ENCODE assay signal across 8 cellular contexts in the genomic region with DNA sequence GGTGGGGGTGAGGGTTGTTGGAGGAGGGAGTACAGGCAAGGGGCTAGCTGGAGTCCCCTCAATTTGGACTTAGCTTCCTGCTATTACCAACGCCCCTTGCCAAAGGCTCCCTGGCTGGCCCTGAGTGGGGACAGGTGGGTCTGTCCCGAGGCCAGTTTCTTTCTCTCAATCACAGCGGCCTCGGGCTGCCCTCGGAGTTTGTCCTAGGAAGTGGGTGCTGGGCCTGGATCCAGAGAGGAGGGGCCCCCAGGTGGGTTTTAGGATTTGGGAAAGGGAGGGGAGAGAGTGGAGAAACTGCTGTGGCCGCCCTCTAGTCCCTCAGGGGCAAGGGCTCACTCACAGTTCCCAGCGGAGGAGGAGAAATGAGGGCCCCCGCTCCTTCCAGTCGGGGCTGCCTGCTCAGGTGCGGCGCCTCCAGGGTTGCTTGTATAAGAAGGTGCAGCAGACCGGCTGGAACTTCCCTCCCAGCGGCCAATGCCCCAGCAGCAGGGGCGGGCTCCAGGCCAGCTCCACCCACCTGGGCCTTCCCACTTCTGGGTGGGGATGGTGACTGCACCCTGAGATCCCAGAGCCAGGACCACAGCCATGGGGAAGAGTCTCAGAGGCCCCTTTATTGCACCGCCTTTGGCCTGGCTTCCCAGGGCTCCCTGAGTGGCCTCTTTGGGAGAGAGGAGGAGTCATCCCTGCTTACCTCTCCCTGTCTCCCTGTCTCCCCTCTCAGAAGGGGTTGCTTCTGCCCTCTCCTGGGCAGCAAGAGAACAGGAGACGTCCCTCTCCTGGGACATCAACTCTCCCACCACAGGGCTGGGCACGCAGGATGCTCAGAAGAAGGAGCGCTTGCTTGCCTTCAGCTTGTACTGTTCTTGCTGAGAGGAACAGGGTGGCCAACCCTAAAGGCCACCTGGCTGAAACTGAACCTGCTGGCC.
DNase-seq lines count a peak whose midpoint lies in the region; ATAC-seq and TF ChIP-seq lines count a peak whose summit lies in the region.

No MANE protein-coding gene starts in this region.

- TF ChIP-seq EP300 in tibial nerve (IDR thresholded peaks at IDR 0.05), result no peak

- 32 to 37% methylated on average over 9 to 10 of the region's 18 CpGs for WGBS in mesodermal cell (ENCODE audit: insufficient coverage in 2 of 2), 2 experiments
- WGBS in tibial nerve, 2 donors, result 45 to 64% methylated on average over 18 of the region's 18 CpGs

- H3K4me3 Mint-ChIP-seq in chondrocyte (ENCODE audit: unreplicated experiment), result no peak overlapping the region

- TF ChIP-seq CTCF in chondrocyte (IDR thresholded peaks at IDR 0.05) (peak; percentile 69), tibial nerve (IDR thresholded peaks at IDR 0.05) (no peak)

- peaks cover 2% of the 10 kb centered on the region for H3K36me3 Mint-ChIP-seq in chondrocyte (ENCODE audit: low read depth)

- no peak overlapping the region for H3K27ac Mint-ChIP-seq in chondrocyte (ENCODE audit: unreplicated experiment)

- H3K9me3 ChIP-seq in mesodermal cell (ENCODE audit: control insufficient read depth, low read length) (no peaks in the 10 kb centered on the region), tibial nerve (no peaks in the 10 kb centered on the region)

- H3K36me3 ChIP-seq in mesodermal cell (ENCODE audit: control insufficient read depth, insufficient read depth, low read length), result no peaks in the 10 kb centered on the region
- H3K36me3 ChIP-seq in tibial nerve, result no peaks in the 10 kb centered on the region

- peaks cover 1% of the 10 kb centered on the region for H3K27me3 Mint-ChIP-seq in chondrocyte (ENCODE audit: low read depth)

- peaks cover 0 to 13% of the 10 kb centered on the region in 2 donors for H3K27me3 ChIP-seq in tibial nerve

- TF ChIP-seq POLR2A in tibial nerve (IDR thresholded peaks at IDR 0.05), result no peak

- no peak overlapping the region for H3K27ac ChIP-seq in mesodermal cell (ENCODE audit: low read depth, low read length, severe bottlenecking)
- no peak overlapping the region for H3K27ac ChIP-seq in tibial nerve

- H3K4me3 ChIP-seq in mesodermal cell (ENCODE audit: extremely low read depth, insufficient read depth, low read length, poor library complexity, severe bottlenecking) (peak overlapping the region; percentile 31), tibial nerve (no peak overlapping the region)

- DNase-seq in AG08396 (ENCODE audit: low spot score) (peak; percentile 69), NCI-H2171 (lab: John Stamatoyannopoulos, UW) (peak; percentile 52), chondrocyte (ENCODE audit: low spot score) (no peak), tibial nerve (ENCODE audit: low spot score in 2 of 2) (no peak), GF-D8 (lab: John Stamatoyannopoulos, UW) (no peak)

- no peaks in the 10 kb centered on the region for H3K9me3 Mint-ChIP-seq in chondrocyte (ENCODE audit: low read depth)

- peaks cover 15% of the 10 kb centered on the region for H3K4me1 Mint-ChIP-seq in chondrocyte (ENCODE audit: low read depth)

- peak; percentile 65 for ATAC-seq in GM19438 (IDR thresholded peaks at IDR 0.05; ENCODE audit: low read depth, unreplicated experiment)
- no peak for ATAC-seq in HG03457 (IDR thresholded peaks at IDR 0.05; ENCODE audit: unreplicated experiment)

- peaks cover 35% of the 10 kb centered on the region for H3K4me1 ChIP-seq in mesodermal cell (ENCODE audit: control insufficient read depth, insufficient read depth, low read length, poor library complexity, severe bottlenecking)
- H3K4me1 ChIP-seq in tibial nerve, result peaks cover 0 to 31% (median 18%) of the 10 kb centered on the region in 4 donors

Comparison
In these comparisons a context has a peak if more than half of its experiments do, and no peak if none do; other contexts are left out.
1. DNase-seq: peak in AG08396 (single experiment) and NCI-H2171 (single experiment); none in chondrocyte (single experiment), tibial nerve (0 of 2) and GF-D8 (single experiment).